Comparison of ENCODE assay signal across 13 cellular contexts in the genomic region with DNA sequence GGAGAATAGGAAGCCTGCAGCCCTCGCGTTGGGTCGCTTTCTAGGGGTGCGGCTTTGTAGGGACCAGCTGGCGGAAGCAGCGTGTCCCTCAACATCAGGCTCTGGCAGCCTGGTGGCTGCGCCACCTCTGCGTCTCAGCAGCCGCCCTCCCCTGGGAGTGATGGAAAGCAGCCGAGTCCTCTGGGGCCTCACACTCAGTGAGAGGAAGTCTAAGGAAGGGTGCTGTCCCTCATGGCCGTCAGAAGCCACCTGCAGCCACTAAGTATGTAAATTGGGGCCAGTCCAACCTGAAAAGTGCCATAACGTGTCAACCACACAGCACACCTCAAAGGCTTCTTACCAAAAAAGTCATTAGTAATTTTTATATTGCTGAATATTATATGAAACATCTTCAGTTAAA.
DNase-seq lines count a peak whose midpoint lies in the region; ATAC-seq and TF ChIP-seq lines count a peak whose summit lies in the region.
"Had no signal": no experiment of that assay in that cellular context is flagged by ENCODE, and none has a peak within 500 bp of the region (broad histone marks: within the 10 kb centered on the region; RNA-seq: fewer than 3 reads in every experiment).

No MANE protein-coding gene starts in this region.

- in situ Hi-C loops in GM23248 (cut with MboI): no loop called here

- no peaks in the 10 kb centered on the region for H3K9me3 ChIP-seq in GM23248 (ENCODE audit: low read depth)
- no peaks in the 10 kb centered on the region for H3K9me3 ChIP-seq in body of pancreas
- H3K9me3 ChIP-seq: tibial nerve had no signal

- no peak for TF ChIP-seq POLR2A in body of pancreas (IDR thresholded peaks at IDR 0.05)

- WGBS in GM23248 (ENCODE audit: low coverage in 1 of 2, low lambda C conversion rate in 2 of 2, missing lambda C conversion rate in 2 of 2), 2 experiments: 96 to 97% methylated on average over 12 of the region's 12 CpGs
- WGBS in body of pancreas, 2 donors: 86 to 93% methylated on average over 9 to 12 of the region's 12 CpGs

- ATAC-seq in HG03521 (IDR thresholded peaks at IDR 0.05; ENCODE audit: unreplicated experiment) (peak; percentile 76), body of pancreas (no peak)
- ATAC-seq: left lobe of liver had no signal

- H3K9me2 ChIP-seq in GM23248 (ENCODE audit: insufficient read depth): no peaks in the 10 kb centered on the region

- peaks cover 50% of the 10 kb centered on the region for H3K79me2 ChIP-seq in GM23248 (ENCODE audit: insufficient read depth)

- H3K27me3 ChIP-seq in H7 (ENCODE audit: control insufficient read depth, insufficient read depth, low read length) (no peaks in the 10 kb centered on the region), GM23248 (replicated peaks; ENCODE audit: insufficient read depth) (no peaks in the 10 kb centered on the region), body of pancreas (no peaks in the 10 kb centered on the region)
- H3K27me3 ChIP-seq: tibial nerve had no signal

- H2AFZ ChIP-seq in GM23248: no peak overlapping the region

- H3K27ac ChIP-seq in GM23248: no peak overlapping the region
- no peak overlapping the region for H3K27ac ChIP-seq in body of pancreas
- H3K27ac ChIP-seq: tibial nerve had no signal

- H3F3A ChIP-seq in GM23248 (ENCODE audit: insufficient read depth): peaks cover 19% of the 10 kb centered on the region; the same call in 1 of the 2 replicates

- H3K9ac ChIP-seq in GM23248: no peak overlapping the region

- H3K36me3 ChIP-seq in H7 (replicated peaks; ENCODE audit: control insufficient read depth, insufficient read depth, low read length): no peaks in the 10 kb centered on the region; the same call in none of the 2 replicates
- H3K36me3 ChIP-seq in GM23248 (ENCODE audit: low read depth): no peaks in the 10 kb centered on the region
- no peaks in the 10 kb centered on the region for H3K36me3 ChIP-seq in body of pancreas (replicated peaks in 1 of 2; ENCODE audit: insufficient read depth in 1 of 2, low read depth in 2 of 2)

- H3K4me3 ChIP-seq in H7 (ENCODE audit: insufficient read depth, low read depth, low read length): no peak overlapping the region
- H3K4me3 ChIP-seq in GM23248: no peak overlapping the region
- H3K4me3 ChIP-seq in body of pancreas: no peak overlapping the region
- H3K4me3 ChIP-seq: tibial nerve had no signal

- TF ChIP-seq CTCF in body of pancreas (IDR thresholded peaks at IDR 0.05): no peak

- DNase-seq in stimulated activated CD4-positive, alpha-beta T cell treated with anti-CD3 and anti-CD28 coated beads, Interleukin-1b, Interleukin-23, amount 100 ng/mL, for 48 hours: peak; percentile 16
- no peak for DNase-seq in stimulated activated CD4-positive, alpha-beta T cell treated with anti-CD3 and anti-CD28 coated beads, Interleukin-4, amount 100 ng/mL, for 24 hours
- peak; percentile 40 for DNase-seq in H7
- no peak for DNase-seq in GM23248
- no peak for DNase-seq in NCI-H1694 treated with DMSO at 0.1 percent for 48 hours (lab: John Stamatoyannopoulos, UW)
- DNase-seq in body of pancreas: no peak
- no peak for DNase-seq in COLO668 (lab: John Stamatoyannopoulos, UW; ENCODE audit: unreplicated experiment)
- DNase-seq: activated naive CD8-positive, alpha-beta T cell treated with anti-CD3 and anti-CD28 coated beads, Interleukin-2, amount 10 ng/mL, durations not matched to agents 7 days and 5 days; H9; NCI-H2081 had no signal

- peaks cover 19% of the 10 kb centered on the region for H3K4me1 ChIP-seq in GM23248 (ENCODE audit: insufficient read depth)
- H3K4me1 ChIP-seq in body of pancreas: no peaks in the 10 kb centered on the region

- H3K4me2 ChIP-seq in GM23248 (ENCODE audit: unreplicated experiment): no peak overlapping the region

- intact Hi-C loops in body of pancreas (cut with DNase I): no loop called here

- no peaks in the 10 kb centered on the region for H4K20me1 ChIP-seq in GM23248 (ENCODE audit: insufficient read depth)

Comparison
In these comparisons a context has a peak if more than half of its experiments do, and no peak if none do; other contexts are left out.
1. DNase-seq: peak in stimulated activated CD4-positive, alpha-beta T cell treated with anti-CD3 and anti-CD28 coated beads, Interleukin-1b, Interleukin-23, amount 100 ng/mL, for 48 hours (single experiment) and H7 (single experiment); none in stimulated activated CD4-positive, alpha-beta T cell treated with anti-CD3 and anti-CD28 coated beads, Interleukin-4, amount 100 ng/mL, for 24 hours (single experiment), GM23248 (single experiment), NCI-H1694 treated with DMSO at 0.1 percent for 48 hours (single experiment), body of pancreas (0 of 4) and COLO668 (single experiment).